In the genomic region with DNA sequence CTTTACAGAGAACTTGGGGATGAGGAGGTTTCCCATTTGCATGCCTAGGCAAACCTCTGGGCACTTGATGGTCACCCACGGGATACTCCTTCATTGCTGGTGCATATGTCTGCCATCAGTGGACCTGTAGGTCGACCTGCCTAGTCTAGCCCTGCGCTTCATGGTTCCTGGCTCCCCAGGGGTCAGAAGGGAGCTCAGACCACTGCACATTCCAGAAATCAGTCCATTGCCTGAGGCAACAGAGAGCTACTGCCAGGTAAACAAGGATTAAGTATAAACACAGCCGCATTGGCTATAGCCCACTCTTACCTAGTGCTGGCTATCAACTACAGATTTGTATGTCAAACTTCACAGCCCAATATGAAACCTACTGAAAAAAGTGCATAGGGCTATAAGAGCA, we compare ENCODE assay signal across 28 cellular contexts.
"Had no signal": no experiment of that assay in that cellular context is flagged by ENCODE, and none has a peak within 500 bp of the region (broad histone marks: within the 10 kb centered on the region; RNA-seq: fewer than 3 reads in every experiment).

No MANE protein-coding gene starts in this region.

- H3K4me1 Mint-ChIP-seq: activated CD4-positive, alpha-beta T cell treated with anti-CD3 and anti-CD28 coated beads, Interleukin-2, amount 10 ng/mL, durations not matched to agents 24 days and 14 days; activated naive CD8-positive, alpha-beta T cell treated with anti-CD3 and anti-CD28 coated beads for 36 hours; brain; naive thymus-derived CD4-positive, alpha-beta T cell; stimulated activated naive B cell treated with anti-CD40 and anti-IgM and Interleukin-4, amounts not matched to agents 10 μg/mL and 1 μg/mL and 100 μg/mL, for 72 hours; T-helper 17 cell had no signal

- H3K4me3 ChIP-seq: ascending aorta, esophagus muscularis mucosa, psoas muscle, sigmoid colon, stomach, thyroid gland had no signal

- H3K36me3 ChIP-seq: ascending aorta, esophagus muscularis mucosa, sigmoid colon, stomach, thyroid gland had no signal

- H3K4me3 Mint-ChIP-seq: activated CD4-positive, alpha-beta memory T cell treated with anti-CD3 and anti-CD28 coated beads for 36 hours; activated CD4-positive, alpha-beta T cell treated with anti-CD3 and anti-CD28 coated beads, Interleukin-2, amount 10 ng/mL, durations not matched to agents 24 days and 14 days; activated naive CD4-positive, alpha-beta T cell treated with anti-CD3 and anti-CD28 coated beads for 36 hours; activated naive CD8-positive, alpha-beta T cell treated with anti-CD3 and anti-CD28 coated beads for 36 hours; activated T-helper 1 cell treated with anti-CD3 and anti-CD28 coated beads, Interleukin-12 subunit alpha, Interleukin-12 subunit beta, Interleukin-2, Interleukin-4 antibody, amounts not matched to agents 30 ng/mL and 10 ng/mL and 1 ng/mL, durations not matched to agents 14 hours and 24 hours and 36 hours; brain; naive thymus-derived CD4-positive, alpha-beta T cell; stimulated activated naive B cell treated with anti-CD40 and anti-IgM and Interleukin-4, amounts not matched to agents 10 μg/mL and 1 μg/mL and 100 μg/mL, for 72 hours; T-helper 17 cell had no signal

- H3K27me3 Mint-ChIP-seq: activated CD4-positive, alpha-beta memory T cell treated with anti-CD3 and anti-CD28 coated beads for 36 hours; activated CD4-positive, alpha-beta T cell treated with anti-CD3 and anti-CD28 coated beads, Interleukin-2, amount 10 ng/mL, durations not matched to agents 24 days and 14 days; activated naive CD8-positive, alpha-beta T cell treated with anti-CD3 and anti-CD28 coated beads for 36 hours; naive thymus-derived CD4-positive, alpha-beta T cell; stimulated activated naive B cell treated with anti-CD40 and anti-IgM and Interleukin-4, amounts not matched to agents 10 μg/mL and 1 μg/mL and 100 μg/mL, for 72 hours; T-helper 17 cell had no signal

- ATAC-seq: left cardiac atrium; naive thymus-derived CD4-positive, alpha-beta T cell; psoas muscle; stimulated activated naive B cell treated with anti-CD40 and anti-IgM and Interleukin-4, amounts not matched to agents 10 μg/mL and 1 μg/mL and 100 μg/mL, for 72 hours; T-helper 17 cell had no signal

- H3K9ac ChIP-seq: parathyroid adenoma had no signal

- H2AFZ ChIP-seq: parathyroid adenoma had no signal

- DNase-seq: activated CD4-positive, alpha-beta memory T cell treated with anti-CD3 and anti-CD28 coated beads for 36 hours; activated CD4-positive, alpha-beta T cell treated with anti-CD3 and anti-CD28 coated beads, Interleukin-2, amount 10 ng/mL, durations not matched to agents 24 days and 14 days; activated CD4-positive, CD25-positive, alpha-beta regulatory T cell treated with anti-CD3 and anti-CD28 coated beads, Interleukin-2, amount 50 U/mL, for 72 hours; activated CD8-positive, alpha-beta memory T cell treated with anti-CD3 and anti-CD28 coated beads, Interleukin-2, amount 50 U/mL, for 4 hours; activated effector memory CD4-positive, alpha-beta T cell treated with anti-CD3 and anti-CD28 coated beads, Interleukin-2, amount 50 U/mL, for 16 hours; activated naive CD4-positive, alpha-beta T cell treated with anti-CD3 and anti-CD28 coated beads for 36 hours; activated naive CD8-positive, alpha-beta T cell treated with anti-CD3 and anti-CD28 coated beads for 36 hours; activated T-cell treated with anti-CD3 and anti-CD28 coated beads, Interleukin-2, amount 50 U/mL, for 1 hour; cortex of kidney; foreskin melanocyte; left cardiac atrium; midbrain; naive thymus-derived CD4-positive, alpha-beta T cell; nucleus accumbens; psoas muscle; sigmoid colon; small intestine; stimulated activated CD4-positive, alpha-beta T cell treated with anti-CD3 and anti-CD28 coated beads, Interleukin-1b, Interleukin-23, amount 100 ng/mL, for 48 hours; stimulated activated naive B cell treated with anti-CD40 and anti-IgM and Interleukin-4, amounts not matched to agents 10 μg/mL and 1 μg/mL and 100 μg/mL, for 72 hours; stomach; T-helper 17 cell; T1000; thyroid gland had no signal

- H3K4me1 ChIP-seq: ascending aorta, esophagus muscularis mucosa, parathyroid adenoma, psoas muscle, sigmoid colon, stomach, thyroid gland had no signal

- H3K27me3 ChIP-seq: ascending aorta, esophagus muscularis mucosa, sigmoid colon, stomach, thyroid gland had no signal

- H3K27ac Mint-ChIP-seq: activated CD4-positive, alpha-beta memory T cell treated with anti-CD3 and anti-CD28 coated beads for 36 hours; activated CD4-positive, alpha-beta T cell treated with anti-CD3 and anti-CD28 coated beads, Interleukin-2, amount 10 ng/mL, durations not matched to agents 24 days and 14 days; activated naive CD4-positive, alpha-beta T cell treated with anti-CD3 and anti-CD28 coated beads for 36 hours; activated naive CD8-positive, alpha-beta T cell treated with anti-CD3 and anti-CD28 coated beads for 36 hours; activated T-helper 1 cell treated with anti-CD3 and anti-CD28 coated beads, Interleukin-12 subunit alpha, Interleukin-12 subunit beta, Interleukin-2, Interleukin-4 antibody, amounts not matched to agents 30 ng/mL and 10 ng/mL and 1 ng/mL, durations not matched to agents 14 hours and 24 hours and 36 hours; brain; naive thymus-derived CD4-positive, alpha-beta T cell; stimulated activated naive B cell treated with anti-CD40 and anti-IgM and Interleukin-4, amounts not matched to agents 10 μg/mL and 1 μg/mL and 100 μg/mL, for 72 hours; T-helper 17 cell had no signal

- H3K9me3 ChIP-seq: ascending aorta, sigmoid colon, thyroid gland had no signal

- H3K79me2 ChIP-seq: parathyroid adenoma had no signal

- H3K27ac ChIP-seq: ascending aorta, esophagus muscularis mucosa, parathyroid adenoma, psoas muscle, sigmoid colon, stomach, thyroid gland had no signal

- H3K36me3 Mint-ChIP-seq: activated CD4-positive, alpha-beta memory T cell treated with anti-CD3 and anti-CD28 coated beads for 36 hours; activated naive CD8-positive, alpha-beta T cell treated with anti-CD3 and anti-CD28 coated beads for 36 hours; brain; naive thymus-derived CD4-positive, alpha-beta T cell; stimulated activated naive B cell treated with anti-CD40 and anti-IgM and Interleukin-4, amounts not matched to agents 10 μg/mL and 1 μg/mL and 100 μg/mL, for 72 hours had no signal
